19 cellular contexts compared by ENCODE assay signal in the genomic region with DNA sequence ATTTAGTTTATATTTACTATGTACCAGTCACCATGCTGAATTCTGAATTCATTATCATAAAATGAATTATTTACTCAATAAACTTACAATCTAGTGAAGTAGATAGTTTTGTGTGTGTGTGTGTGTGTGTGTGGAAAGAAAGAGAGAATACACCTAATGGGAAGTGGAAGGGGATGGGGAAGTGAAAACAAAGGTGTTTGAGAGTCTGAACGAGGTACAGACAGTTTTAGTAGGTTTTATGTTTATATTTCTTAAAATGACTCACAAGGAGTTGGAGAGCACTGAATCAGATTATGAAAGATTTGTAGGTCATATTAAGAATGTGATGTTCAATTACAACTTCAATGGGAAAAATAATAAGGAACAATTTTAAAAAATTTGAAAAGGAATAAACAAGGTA.
DNase-seq lines count a peak whose midpoint lies in the region; ATAC-seq and TF ChIP-seq lines count a peak whose summit lies in the region.
"Had no signal": no experiment of that assay in that cellular context is flagged by ENCODE, and none has a peak within 500 bp of the region (broad histone marks: within the 10 kb centered on the region; RNA-seq: fewer than 3 reads in every experiment).

No MANE protein-coding gene starts in this region.

- H3K79me2 ChIP-seq in PC-3 (ENCODE audit: low read length): no peaks in the 10 kb centered on the region

- H3K36me3 ChIP-seq in PC-3 (ENCODE audit: low read depth, low read length): no peaks in the 10 kb centered on the region
- H3K36me3 ChIP-seq: BE2C, BLaER1 had no signal

- no peaks in the 10 kb centered on the region for H3F3A ChIP-seq in PC-3 (ENCODE audit: low read length, unreplicated experiment)

- H3K9me2 ChIP-seq in PC-3 (replicated peaks; ENCODE audit: low read length): no peaks in the 10 kb centered on the region

- H3K27ac ChIP-seq in PC-3 (ENCODE audit: low read length) (no peak overlapping the region), right cardiac atrium (ENCODE audit: low read length) (no peak overlapping the region)
- H3K27ac ChIP-seq: 22Rv1, A549, BLaER1 had no signal

- POLR2A ChIA-PET in PC-3 (lab: Charles Lee; ENCODE audit: unreplicated experiment): no interaction called here

- intact Hi-C loops in PC-3 (cut with micrococcal nuclease) (no loop called here), right cardiac atrium (cut with DNase I) (no loop called here)

- no peak overlapping the region for H3K4me2 ChIP-seq in PC-3 (ENCODE audit: low read length)
- H3K4me2 ChIP-seq: A549, BLaER1 had no signal

- DNase-seq in ELR (ENCODE audit: low read depth) (peak; percentile 35), PC-3 (no peak), OCI-M2 (lab: John Stamatoyannopoulos, UW; ENCODE audit: unreplicated experiment) (no peak), AG20443 (ENCODE audit: low spot score) (no peak), right cardiac atrium (no peak)
- DNase-seq: BE2C; C1 segment of cervical spinal cord; Caco-2; Calu3; CD4-positive, alpha-beta T cell; CD8-positive, alpha-beta T cell; DMS79 treated with DMSO at 0.1 percent for 48 hours; GDM1 had no signal

- no peak overlapping the region for H2AFZ ChIP-seq in PC-3 (ENCODE audit: low read length)

- no peaks in the 10 kb centered on the region for H3K27me3 ChIP-seq in PC-3 (ENCODE audit: low read length)
- no peaks in the 10 kb centered on the region for H3K27me3 ChIP-seq in right cardiac atrium (ENCODE audit: control insufficient read depth, insufficient read depth)
- H3K27me3 ChIP-seq: BE2C, BLaER1 had no signal

- no peak overlapping the region for H3K9ac ChIP-seq in PC-3 (ENCODE audit: low read length)
- H3K9ac ChIP-seq: BLaER1 had no signal

- BruUV-seq in PC-3 (replicated peaks; lab: Mats Ljungman, UMichigan): no TSS peak

- no peaks in the 10 kb centered on the region for H4K20me1 ChIP-seq in PC-3 (ENCODE audit: low read length)
- H4K20me1 ChIP-seq: BLaER1 had no signal

- no peak for TF ChIP-seq CTCF in PC-3 (conservative IDR thresholded peaks at IDR 0.05; ENCODE audit: low read depth, low read length)

- H3K9me3 ChIP-seq in PC-3 (ENCODE audit: low read length) (no peaks in the 10 kb centered on the region), right cardiac atrium (ENCODE audit: control insufficient read depth, low read length) (no peaks in the 10 kb centered on the region)
- H3K9me3 ChIP-seq: A549, BE2C, BLaER1, Caco-2 had no signal

- ATAC-seq in GM18868 (IDR thresholded peaks at IDR 0.05; ENCODE audit: unreplicated experiment) (peak; percentile 76), HG02610 (IDR thresholded peaks at IDR 0.05; ENCODE audit: unreplicated experiment) (peak; percentile 62), PC-3 (peak; percentile 48), GM19351 (IDR thresholded peaks at IDR 0.05; ENCODE audit: unreplicated experiment) (no peak), right cardiac atrium (no peak)
- ATAC-seq: A549; CD8-positive, alpha-beta T cell had no signal

- no peaks in the 10 kb centered on the region for H3K4me1 ChIP-seq in PC-3 (ENCODE audit: insufficient read depth, low read length)
- H3K4me1 ChIP-seq in right cardiac atrium (ENCODE audit: control insufficient read depth, insufficient read depth, low read length): no peaks in the 10 kb centered on the region
- H3K4me1 ChIP-seq: A549, BLaER1, Caco-2 had no signal

- 29% methylated on average over 1 of the region's 1 CpG for WGBS in right cardiac atrium

- CTCF ChIA-PET in PC-3 (lab: Charles Lee): no interaction called here

- no peak overlapping the region for H3K4me3 ChIP-seq in PC-3 (ENCODE audit: low read length)
- no peak overlapping the region for H3K4me3 ChIP-seq in right cardiac atrium (ENCODE audit: low read length)
- H3K4me3 ChIP-seq: A549, BLaER1 had no signal

Comparison
In these comparisons a context has a peak if more than half of its experiments do, and no peak if none do; other contexts are left out.
1. ATAC-seq: peak in GM18868 (single experiment), HG02610 (single experiment) and PC-3 (single experiment); none in GM19351 (single experiment) and right cardiac atrium (0 of 2).